ENCODE assay signal across 15 cellular contexts in the genomic region with DNA sequence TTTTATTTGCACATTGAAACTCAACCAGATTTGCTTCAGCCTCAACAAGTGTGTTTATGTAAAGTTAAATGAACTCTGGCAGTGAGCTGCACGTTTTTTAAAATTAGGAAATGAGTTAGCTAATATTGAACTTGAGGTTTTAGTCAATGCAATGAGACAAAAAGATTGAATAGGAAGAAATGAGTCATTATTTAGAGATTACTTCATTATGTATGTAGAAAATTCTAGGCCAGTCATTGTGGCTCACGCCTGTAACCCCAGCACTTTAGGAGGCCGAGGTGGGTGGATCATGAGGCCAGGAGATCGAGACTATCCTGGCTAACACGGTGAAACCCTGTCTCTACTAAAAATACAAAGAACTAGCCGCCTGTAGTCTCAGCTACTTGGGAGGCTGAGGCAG. TPM values are rescaled to one million over a fixed set of nuclear protein-coding genes. Genes with fewer than 3 reads are reported as not detected.
A peak's percentile ranks its signal among the peaks of the same experiment; 100 is the strongest.
DNase-seq lines count a peak whose midpoint lies in the region; ATAC-seq and TF ChIP-seq lines count a peak whose summit lies in the region.
"Had no signal": no experiment of that assay in that cellular context is flagged by ENCODE, and none has a peak within 500 bp of the region (broad histone marks: within the 10 kb centered on the region; RNA-seq: fewer than 3 reads in every experiment).

No MANE protein-coding gene starts in this region.

- H3K36me3 ChIP-seq in prostate gland, result no peaks in the 10 kb centered on the region
- H3K36me3 ChIP-seq: gastroesophageal sphincter, tibial nerve had no signal

- ATAC-seq in esophagus mucosa (peak; percentile 53), GM19328 (IDR thresholded peaks at IDR 0.05; ENCODE audit: unreplicated experiment) (no peak), GM19324 (IDR thresholded peaks at IDR 0.05; ENCODE audit: low FRiP score, unreplicated experiment) (no peak)
- ATAC-seq: gastroesophageal sphincter, sciatic nerve had no signal

- DNase-seq in AG10803 (ENCODE audit: low read depth) (peak; percentile 48), ELR (ENCODE audit: low read depth) (peak; percentile 51), SIG-M5 (lab: John Stamatoyannopoulos, UW) (peak; percentile 23), prostate gland (ENCODE audit: low spot score) (no peak)
- DNase-seq: COR-L47, MM.1S, naive B cell, SHP77 had no signal

- H3K4me1 ChIP-seq in prostate gland (replicated peaks), result no peaks in the 10 kb centered on the region
- H3K4me1 ChIP-seq: gastroesophageal sphincter had no signal

- WGBS in prostate gland, result 74% methylated on average over 6 of the region's 6 CpGs

- peaks cover 2% of the 10 kb centered on the region for H3K27me3 ChIP-seq in prostate gland (replicated peaks; ENCODE audit: insufficient read depth)

- no peak overlapping the region for H3K4me3 ChIP-seq in AG10803 (ENCODE audit: low read length)
- no peak overlapping the region for H3K4me3 ChIP-seq in prostate gland
- H3K4me3 ChIP-seq: gastroesophageal sphincter, tibial nerve had no signal

- TF ChIP-seq POLR2A in prostate gland (IDR thresholded peaks at IDR 0.05), result no peak

- H3K27ac ChIP-seq in prostate gland, result no peak overlapping the region
- H3K27ac ChIP-seq: gastroesophageal sphincter, tibial nerve had no signal

- no peaks in the 10 kb centered on the region for H3K9me3 ChIP-seq in prostate gland

- intact Hi-C loops in prostate gland (cut with DNase I), result no loop called here

- no peak for TF ChIP-seq CTCF in AG10803 (conservative IDR thresholded peaks at IDR 0.05; ENCODE audit: low read length)
- TF ChIP-seq CTCF in prostate gland (IDR thresholded peaks at IDR 0.05), result no peak

RNA-seq across cellular contexts. Expression of a gene that starts 22.8 kb away (rescaled TPM):
- total RNA-seq in esophagus mucosa, result not detected
- total RNA-seq in prostate gland, result not detected
- total RNA-seq: sciatic nerve had no signal

RNA-seq across cellular contexts. Expression of a gene that starts 56.2 kb away (rescaled TPM):
- total RNA-seq in esophagus mucosa, result 0.28 TPM
- under 1 TPM; 0.34 to 0.55 TPM for total RNA-seq in prostate gland
- total RNA-seq: NCI-H460 had no signal
